8 cellular contexts compared by ENCODE assay signal in the genomic region with DNA sequence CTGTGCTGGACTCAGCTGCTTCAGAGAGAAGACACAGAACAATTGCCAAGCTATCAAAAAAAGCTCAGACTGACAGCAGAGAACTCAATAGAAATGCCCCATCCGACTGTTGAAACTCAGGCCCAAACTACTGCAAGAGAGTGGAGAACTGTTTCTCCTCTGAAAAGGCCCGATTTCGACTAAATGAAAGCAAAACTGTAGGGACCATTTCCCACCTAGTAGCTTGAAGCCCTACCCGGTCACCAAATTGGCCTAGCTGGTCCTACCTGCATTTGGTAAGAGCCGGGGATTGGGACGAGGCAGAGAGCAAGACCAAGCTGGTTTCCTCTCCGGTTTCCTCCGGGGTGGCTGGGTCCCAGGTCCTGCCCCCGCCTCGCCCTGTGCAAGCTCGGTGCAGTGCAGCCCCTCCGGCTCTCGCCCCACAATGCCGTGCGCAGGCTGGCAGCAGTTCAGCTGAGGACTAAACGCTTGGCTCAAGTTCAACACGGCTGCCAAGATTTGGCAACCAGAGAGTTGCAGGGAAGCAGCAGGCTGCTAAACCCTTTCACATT.
A peak's percentile ranks its signal among the peaks of the same experiment; 100 is the strongest.
DNase-seq lines count a peak whose midpoint lies in the region; ATAC-seq and TF ChIP-seq lines count a peak whose summit lies in the region.

No MANE protein-coding gene starts in this region.

- TF ChIP-seq EP300 in ovary (IDR thresholded peaks at IDR 0.05): no peak

- H3K4me1 ChIP-seq in effector memory CD4-positive, alpha-beta T cell (ENCODE audit: control insufficient read depth, insufficient read depth, low read length, poor library complexity, severe bottlenecking): peaks cover 34% of the 10 kb centered on the region
- H3K4me1 ChIP-seq in ovary (ENCODE audit: insufficient read depth) (peaks cover 3% of the 10 kb centered on the region), subcutaneous abdominal adipose tissue (ENCODE audit: control insufficient read depth in 5 of 5, insufficient read depth in 5 of 5, low read length in 5 of 5) (peaks cover 2 to 36% (median 33%) of the 10 kb centered on the region in 5 donors)

- peak overlapping the region in 2 of 5 donors; percentile 17 to 23 for H3K9ac ChIP-seq in subcutaneous abdominal adipose tissue (ENCODE audit: low read length in 5 of 5)

- H3K27me3 ChIP-seq in effector memory CD4-positive, alpha-beta T cell (replicated peaks; ENCODE audit: control insufficient read depth, insufficient read depth, low read length, poor library complexity, severe bottlenecking): no peaks in the 10 kb centered on the region
- H3K27me3 ChIP-seq in ovary (no peaks in the 10 kb centered on the region), subcutaneous abdominal adipose tissue (ENCODE audit: control insufficient read depth in 5 of 5, insufficient read depth in 4 of 5, low read length in 5 of 5) (no peaks in the 10 kb centered on the region)

- peaks cover 52% of the 10 kb centered on the region for H3K4me1 Mint-ChIP-seq in activated CD8-positive, alpha-beta T cell treated with anti-CD3 and anti-CD28 coated beads, Interleukin-2, amount 10 ng/mL, durations not matched to agents 7 days and 5 days (ENCODE audit: low read depth)

- no peaks in the 10 kb centered on the region for H3K27me3 Mint-ChIP-seq in activated CD8-positive, alpha-beta T cell treated with anti-CD3 and anti-CD28 coated beads, Interleukin-2, amount 10 ng/mL, durations not matched to agents 7 days and 5 days (ENCODE audit: low read depth)

- ATAC-seq in activated CD8-positive, alpha-beta T cell treated with anti-CD3 and anti-CD28 coated beads, Interleukin-2, amount 10 ng/mL, durations not matched to agents 7 days and 5 days: peak; percentile 91
- ATAC-seq in HG02763 (IDR thresholded peaks at IDR 0.05; ENCODE audit: unreplicated experiment) (no peak), HG03565 (IDR thresholded peaks at IDR 0.05; ENCODE audit: unreplicated experiment) (no peak)

- DNase-seq in NCI-H2107 (lab: John Stamatoyannopoulos, UW) (peak; percentile 96), ovary (peak; percentile 74 to 91 (median 87)), NK-92 (lab: John Stamatoyannopoulos, UW; ENCODE audit: unreplicated experiment) (no peak)
- peak; percentile 85 for DNase-seq in activated CD8-positive, alpha-beta T cell treated with anti-CD3 and anti-CD28 coated beads, Interleukin-2, amount 10 ng/mL, durations not matched to agents 7 days and 5 days
- peak; percentile 31 to 57 (median 45) for DNase-seq in effector memory CD4-positive, alpha-beta T cell

- CTCF ChIA-PET in activated CD8-positive, alpha-beta T cell treated with anti-CD3 and anti-CD28 coated beads, Interleukin-2, amount 10 ng/mL, durations not matched to agents 7 days and 5 days (lab: Charles Lee): interaction anchor here (0.6 to 6.1 kb wide), 48 partner anchors 11 to 1297 kb away, joined by 3 to 114 read pairs (median 4); a partner anchor contains a TSS

- POLR2A ChIA-PET in activated CD8-positive, alpha-beta T cell treated with anti-CD3 and anti-CD28 coated beads, Interleukin-2, amount 10 ng/mL, durations not matched to agents 7 days and 5 days (lab: Charles Lee): interaction anchor here (0.5 to 3.9 kb wide), 25 partner anchors 15 to 1294 kb away, joined by 3 to 54 read pairs (median 4); a partner anchor contains a TSS

- intact Hi-C loops in ovary (cut with DNase I): no loop called here

- peak overlapping the region; percentile 71 for H3K27ac ChIP-seq in effector memory CD4-positive, alpha-beta T cell (ENCODE audit: insufficient read depth, low read length, poor library complexity, severe bottlenecking)
- H3K27ac ChIP-seq in ovary: peak overlapping the region; percentile 33 to 36
- H3K27ac ChIP-seq in subcutaneous abdominal adipose tissue (ENCODE audit: low read depth, low read length): peak overlapping the region; percentile 74

- 5 to 8% (median 6%) methylated on average over 17 of the region's 17 CpGs for WGBS in ovary, 3 donors

- peak overlapping the region; percentile 60 for H3K4me3 ChIP-seq in effector memory CD4-positive, alpha-beta T cell (ENCODE audit: insufficient read depth, low read depth, low read length, poor library complexity, severe bottlenecking)
- H3K4me3 ChIP-seq in ovary (peak overlapping the region; percentile 48), subcutaneous abdominal adipose tissue (ENCODE audit: low read depth in 1 of 5, low read length in 5 of 5) (peak overlapping the region; percentile 44 to 65 (median 56))

- no peaks in the 10 kb centered on the region for H3K36me3 ChIP-seq in effector memory CD4-positive, alpha-beta T cell (ENCODE audit: control insufficient read depth, insufficient read depth, low read length)
- H3K36me3 ChIP-seq in ovary: no peaks in the 10 kb centered on the region
- H3K36me3 ChIP-seq in subcutaneous abdominal adipose tissue (ENCODE audit: control insufficient read depth in 5 of 5, insufficient read depth in 5 of 5, low read length in 5 of 5): no peaks in the 10 kb centered on the region

- no peaks in the 10 kb centered on the region for H3K9me3 Mint-ChIP-seq in activated CD8-positive, alpha-beta T cell treated with anti-CD3 and anti-CD28 coated beads, Interleukin-2, amount 10 ng/mL, durations not matched to agents 7 days and 5 days (ENCODE audit: insufficient read depth)

- TF ChIP-seq POLR2A in ovary (IDR thresholded peaks at IDR 0.05): no peak

- peak overlapping the region; percentile 95 for H3K27ac Mint-ChIP-seq in activated CD8-positive, alpha-beta T cell treated with anti-CD3 and anti-CD28 coated beads, Interleukin-2, amount 10 ng/mL, durations not matched to agents 7 days and 5 days

- no peaks in the 10 kb centered on the region for H3K9me3 ChIP-seq in effector memory CD4-positive, alpha-beta T cell (ENCODE audit: control insufficient read depth, low read length)
- H3K9me3 ChIP-seq in ovary (no peaks in the 10 kb centered on the region), subcutaneous abdominal adipose tissue (ENCODE audit: control insufficient read depth in 5 of 5, low read length in 5 of 5) (no peaks in the 10 kb centered on the region)

- TF ChIP-seq CTCF in ovary (IDR thresholded peaks at IDR 0.05): no peak

- H3K4me3 Mint-ChIP-seq in activated CD8-positive, alpha-beta T cell treated with anti-CD3 and anti-CD28 coated beads, Interleukin-2, amount 10 ng/mL, durations not matched to agents 7 days and 5 days: peak overlapping the region; percentile 93

- H3K36me3 Mint-ChIP-seq in activated CD8-positive, alpha-beta T cell treated with anti-CD3 and anti-CD28 coated beads, Interleukin-2, amount 10 ng/mL, durations not matched to agents 7 days and 5 days (ENCODE audit: low read depth): peaks cover 17% of the 10 kb centered on the region
